8 cellular contexts compared by ENCODE assay signal in the genomic region with DNA sequence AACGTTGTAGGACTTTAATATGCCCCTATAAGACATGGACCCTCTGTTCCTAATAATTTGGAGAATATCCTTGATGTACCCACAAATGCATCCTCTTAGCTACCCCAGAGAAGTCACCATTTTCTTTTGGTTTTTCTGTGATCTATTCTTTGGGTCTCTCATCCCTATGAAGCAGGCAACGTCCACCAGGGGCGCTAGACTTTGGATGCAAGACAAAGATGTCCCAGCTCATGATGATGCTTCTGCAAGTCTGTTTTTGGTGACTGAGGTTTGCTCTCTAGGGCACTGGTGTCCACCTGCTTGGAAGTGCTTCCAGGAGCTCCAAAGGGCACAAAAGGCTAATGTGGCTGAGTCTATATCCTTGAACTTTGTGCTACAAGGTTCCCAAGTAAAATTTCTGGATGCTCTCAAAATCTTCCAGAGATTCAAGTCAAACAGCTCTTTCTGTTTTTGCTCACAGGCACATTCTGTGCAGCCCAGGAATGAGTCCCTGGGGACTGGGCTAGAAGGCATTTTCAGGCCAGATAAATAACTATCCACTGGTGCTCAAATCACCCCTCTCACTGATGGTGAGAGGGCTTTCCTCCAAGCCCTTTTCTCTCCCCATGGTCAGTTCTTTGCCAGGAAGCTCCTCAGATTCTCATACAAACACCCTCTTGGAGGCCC.
A peak's percentile ranks its signal among the peaks of the same experiment; 100 is the strongest.
DNase-seq lines count a peak whose midpoint lies in the region; ATAC-seq and TF ChIP-seq lines count a peak whose summit lies in the region.

No MANE protein-coding gene starts in this region.

- no peak overlapping the region for H3K4me3 Mint-ChIP-seq in endodermal cell

- H3K9me3 ChIP-seq in endodermal cell (ENCODE audit: control insufficient read depth, low read length), result no peaks in the 10 kb centered on the region

- no peaks in the 10 kb centered on the region for H3K36me3 ChIP-seq in endodermal cell (ENCODE audit: control insufficient read depth, insufficient read depth, low read length)

- DNase-seq in activated effector memory CD4-positive, alpha-beta T cell treated with anti-CD3 and anti-CD28 coated beads, Interleukin-2, amount 50 U/mL, for 16 hours, result peak; percentile 70
- no peak for DNase-seq in activated effector memory CD4-positive, alpha-beta T cell treated with Interleukin-2 at 50 U/mL for 16 hours
- peak; percentile 24 for DNase-seq in OCI-M1 (lab: John Stamatoyannopoulos, UW)
- DNase-seq in endodermal cell, result peak; percentile 90
- DNase-seq in renal cortical epithelial cell (ENCODE audit: low read depth), result peak; percentile 3

- 54 to 61% methylated on average over 3 of the region's 3 CpGs for WGBS in endodermal cell (ENCODE audit: insufficient coverage in 1 of 2, insufficient read length in 1 of 2), 2 experiments

- H3K27me3 ChIP-seq in endodermal cell (ENCODE audit: control insufficient read depth, insufficient read depth, low read length, poor library complexity, severe bottlenecking), result no peaks in the 10 kb centered on the region

- no peak overlapping the region for H3K27ac ChIP-seq in endodermal cell (ENCODE audit: low read depth, low read length)

- H3K27ac Mint-ChIP-seq in endodermal cell, result no peak overlapping the region

- TF ChIP-seq CTCF in endodermal cell (conservative IDR thresholded peaks at IDR 0.05), result peak; percentile 91

- no peaks in the 10 kb centered on the region for H3K4me1 ChIP-seq in endodermal cell (ENCODE audit: control insufficient read depth, insufficient read depth, low read length)

- no peaks in the 10 kb centered on the region for H3K4me1 Mint-ChIP-seq in endodermal cell

- no peaks in the 10 kb centered on the region for H3K27me3 Mint-ChIP-seq in endodermal cell (ENCODE audit: insufficient read depth)

- H3K9ac ChIP-seq in endodermal cell (ENCODE audit: extremely low read depth, low read length, poor library complexity, severe bottlenecking), result no peak overlapping the region

- peaks cover 8% of the 10 kb centered on the region for H3K9me3 Mint-ChIP-seq in endodermal cell

- H3K36me3 Mint-ChIP-seq in endodermal cell (ENCODE audit: low read depth), result no peaks in the 10 kb centered on the region

- ATAC-seq in GM21529 (IDR thresholded peaks at IDR 0.05; ENCODE audit: unreplicated experiment), result no peak
- ATAC-seq in GM19023 (IDR thresholded peaks at IDR 0.05; ENCODE audit: unreplicated experiment), result no peak
- ATAC-seq in GM18858 (IDR thresholded peaks at IDR 0.05; ENCODE audit: unreplicated experiment), result no peak

- H3K4me3 ChIP-seq in endodermal cell (ENCODE audit: low read length), result no peak overlapping the region
